In genomic region chr9:76181020-76181641, GRCh38 we compare ENCODE assay signal across 8 cellular contexts.
DNase-seq lines count a peak whose midpoint lies in the region; ATAC-seq, FAIRE-seq and TF ChIP-seq lines count a peak whose summit lies in the region.

No MANE protein-coding gene starts in this region.

- H3K4me3 Mint-ChIP-seq in nephron progenitor cell = no peak overlapping the region

- FAIRE-seq in GM12892 (lab: Jason Lieb, UNC) (no peak), GM12891 (lab: Jason Lieb, UNC) (no peak)

- peaks cover 21% of the 10 kb centered on the region for H3K4me1 Mint-ChIP-seq in nephron progenitor cell

- H3K4me3 ChIP-seq in GM12865 (ENCODE audit: low read depth, low read length) = no peak overlapping the region
- H3K4me3 ChIP-seq in cardiac fibroblast (replicated peaks in 1 of 2; ENCODE audit: low read depth in 2 of 2, low read length in 2 of 2) = no peak overlapping the region

- no peaks in the 10 kb centered on the region for H3K9me3 Mint-ChIP-seq in nephron progenitor cell

- peak overlapping the region; percentile 45 for H3K27ac Mint-ChIP-seq in nephron progenitor cell

- peak; percentile 7 for DNase-seq in GM12865 (ENCODE audit: low read depth)
- DNase-seq in NCI-H2196 (lab: John Stamatoyannopoulos, UW; ENCODE audit: unreplicated experiment) = peak; percentile 55
- DNase-seq in cardiac fibroblast (ENCODE audit: low read depth in 2 of 2) = peak; percentile 49 to 63
- no peak for DNase-seq in nephron progenitor cell
- no peak for DNase-seq in GM12892 (ENCODE audit: insufficient read length)
- DNase-seq in stimulated activated CD4-positive, alpha-beta T cell treated with anti-CD3 and anti-CD28 coated beads, Interleukin-4, amount 100 ng/mL, for 1 hour = no peak
- no peak for DNase-seq in GM12891 (ENCODE audit: insufficient read length, low spot score)

- TF ChIP-seq POLR2A in GM12892 (IDR thresholded peaks at IDR 0.05; ENCODE audit: low read depth, low read length) = no peak
- no peak for TF ChIP-seq POLR2A in GM12891 (IDR thresholded peaks at IDR 0.05; ENCODE audit: low read depth, low read length)

- no peak for TF ChIP-seq CTCF in GM12865 (IDR thresholded peaks at IDR 0.05; ENCODE audit: insufficient read depth, low read depth, low read length, missing control alignments)
- TF ChIP-seq CTCF in cardiac fibroblast (IDR thresholded peaks at IDR 0.05; ENCODE audit: low read depth, low read length) = no peak
- TF ChIP-seq CTCF in nephron progenitor cell (IDR thresholded peaks at IDR 0.05) = no peak

- no peaks in the 10 kb centered on the region for H3K27me3 Mint-ChIP-seq in nephron progenitor cell (ENCODE audit: low read depth, poor library complexity)

- H3K36me3 Mint-ChIP-seq in nephron progenitor cell (ENCODE audit: low read depth) = peaks cover 80% of the 10 kb centered on the region

- ATAC-seq in GM21515 (IDR thresholded peaks at IDR 0.05; ENCODE audit: unreplicated experiment) = no peak

TF ChIP-seq in GM12891, 5 proteins besides CTCF, POLR2A, EP300 and RAD21:
- no peak for TF ChIP-seq SPI1 (IDR thresholded peaks at IDR 0.05; ENCODE audit: low read depth, low read length)
- no peak for TF ChIP-seq POU2F2 (IDR thresholded peaks at IDR 0.05; ENCODE audit: low read depth, low read length)
- TF ChIP-seq PAX5 (IDR thresholded peaks at IDR 0.05; ENCODE audit: insufficient read depth, low read length, severe bottlenecking) = no peak
- no peak for TF ChIP-seq TAF1 (IDR thresholded peaks at IDR 0.05; ENCODE audit: low read depth, low read length)
- TF ChIP-seq POLR2AphosphoS5 (IDR thresholded peaks at IDR 0.05; ENCODE audit: low read depth, low read length) = no peak

Comparison
In these comparisons a context has a peak if more than half of its experiments do, and no peak if none do; other contexts are left out.
1. DNase-seq: peak in GM12865 (single experiment), NCI-H2196 (single experiment) and cardiac fibroblast (2 of 2); none in nephron progenitor cell (single experiment), GM12892 (single experiment), stimulated activated CD4-positive, alpha-beta T cell treated with anti-CD3 and anti-CD28 coated beads, Interleukin-4, amount 100 ng/mL, for 1 hour (single experiment) and GM12891 (single experiment).